20 cellular contexts compared by ENCODE assay signal in genomic region chr22:50319503-50319951, GRCh38. TPM values are rescaled to one million over a fixed set of nuclear protein-coding genes. Genes with fewer than 3 reads are reported as not detected.
A peak's percentile ranks its signal among the peaks of the same experiment; 100 is the strongest.
DNase-seq lines count a peak whose midpoint lies in the region; ATAC-seq, FAIRE-seq and TF ChIP-seq lines count a peak whose summit lies in the region.
"Had no signal": no experiment of that assay in that cellular context is flagged by ENCODE, and none has a peak within 500 bp of the region (broad histone marks: within the 10 kb centered on the region; RNA-seq: fewer than 3 reads in every experiment).

No MANE protein-coding gene starts in this region.

- H3K27me3 Mint-ChIP-seq in MCF 10A (ENCODE audit: insufficient read depth, unreplicated experiment), result no peaks in the 10 kb centered on the region

- no peak overlapping the region for H2AFZ ChIP-seq in K562 (ENCODE audit: low read depth, low read length)

- CTCF ChIA-PET in K562 (lab: Yijun Ruan, JAX; ENCODE audit: low intra/inter-chr PET ratio) (no interaction called here), MCF 10A (lab: Yijun Ruan, JAX) (no interaction called here)

- H3K36me3 Mint-ChIP-seq in MCF 10A (ENCODE audit: insufficient read depth, unreplicated experiment), result no peaks in the 10 kb centered on the region
- H3K36me3 Mint-ChIP-seq: CD8-positive, alpha-beta T cell had no signal

- H3K27ac ChIP-seq in K562 (ENCODE audit: extremely low read depth, low read depth, low read length) (peak overlapping the region; percentile 69; the same call in 2 of the 3 replicates), spleen (no peak overlapping the region)
- H3K27ac ChIP-seq: SK-N-MC had no signal

- H3K9me3 Mint-ChIP-seq in MCF 10A (ENCODE audit: unreplicated experiment), result no peaks in the 10 kb centered on the region
- H3K9me3 Mint-ChIP-seq: CD8-positive, alpha-beta T cell; HFFc6 had no signal

- ATAC-seq in K562, result no peak; the same call in 2 of the 3 replicates
- ATAC-seq: CD8-positive, alpha-beta T cell; GM12878; Right ventricle myocardium inferior had no signal

- DNase-seq in GM13976 (ENCODE audit: low spot score) (peak; percentile 22), K562 (ENCODE audit: extremely low read depth in 1 of 4, low spot score in 3 of 4) (no peak), spleen (peak; percentile 78), DMS79 treated with DMSO at 0.1 percent for 48 hours (lab: John Stamatoyannopoulos, UW) (no peak), MCF 10A (ENCODE audit: unreplicated experiment) (no peak), RPMI8226 (no peak)
- DNase-seq: CD8-positive, alpha-beta T cell; DMS79; HFFc6; MG63; NCI-H1092; NCI-H146; NCI-H2081; NCI-H774 had no signal

- H3K79me2 ChIP-seq in K562 (ENCODE audit: control insufficient read depth, insufficient read depth, low read length), result no peaks in the 10 kb centered on the region

- TF ChIP-seq POLR2A in K562 (conservative IDR thresholded peaks at IDR 0.05), result no peak
- TF ChIP-seq POLR2A in spleen (IDR thresholded peaks at IDR 0.05), result no peak

- in situ Hi-C loops in GM13976 (cut with MboI; ENCODE audit: low sequenced_read_pairs, unreplicated experiment) (no loop called here), K562 (cut with MboI) (no loop called here)

- no peak overlapping the region for H3K27ac Mint-ChIP-seq in MCF 10A (ENCODE audit: low read depth, unreplicated experiment)
- H3K27ac Mint-ChIP-seq: CD8-positive, alpha-beta T cell; HFFc6 had no signal

- TF ChIP-seq RAD21 in K562 (CRISPR knock-in tag; conservative IDR thresholded peaks at IDR 0.05 in 1 of 2, IDR thresholded peaks at IDR 0.05 in 1 of 2), result no peak

- BruUV-seq in K562 (replicated peaks; lab: Mats Ljungman, UMichigan) (no TSS peak), MCF 10A (replicated peaks; lab: Mats Ljungman, UMichigan) (no TSS peak)

- TF ChIP-seq CTCF in GM13976 (IDR thresholded peaks at IDR 0.05; ENCODE audit: borderline replicate concordance, control extremely low read depth, extremely low read depth, insufficient read depth, missing control alignments) (no peak), K562 (IDR thresholded peaks at IDR 0.05 in 2 of 3, conservative IDR thresholded peaks at IDR 0.05 in 1 of 3; ENCODE audit: insufficient read depth in 2 of 3, low read depth in 1 of 3, low read length in 3 of 3) (no peak), spleen (IDR thresholded peaks at IDR 0.05 in 8 of 11, conservative IDR thresholded peaks at IDR 0.05 in 3 of 11) (no peak), MCF 10A (IDR thresholded peaks at IDR 0.05; ENCODE audit: unreplicated experiment) (no peak)

- H3K27me3 ChIP-seq in K562 (ENCODE audit: control insufficient read depth in 2 of 2, insufficient read depth in 2 of 2, low read length in 2 of 2), result no peaks in the 10 kb centered on the region
- H3K27me3 ChIP-seq in spleen (replicated peaks in 1 of 7), result no peaks in the 10 kb centered on the region
- H3K27me3 ChIP-seq: MG63 had no signal

- H3K4me2 ChIP-seq in K562 (ENCODE audit: insufficient read depth, low read length), result peak overlapping the region; percentile 74; the same call in 1 of the 2 replicates

- no peak for FAIRE-seq in K562 (lab: Jason Lieb, UNC)
- FAIRE-seq: D721Med, G401.6, GM12878, H1 had no signal

- WGBS in K562 (ENCODE audit: insufficient coverage, low coverage, missing lambda C conversion rate), result 87% methylated on average over 7 of the region's 15 CpGs
- 87 to 97% (median 91%) methylated on average over 7 to 15 of the region's 15 CpGs for WGBS in spleen, 5 donors

- H3K4me3 ChIP-seq in K562 (no peak overlapping the region), spleen (no peak overlapping the region)
- H3K4me3 ChIP-seq: GM12878, MG63, SK-N-MC had no signal

- no peaks in the 10 kb centered on the region for H3K9me3 ChIP-seq in K562 (replicated peaks; ENCODE audit: control insufficient read depth, insufficient read depth, low read depth, low read length)
- H3K9me3 ChIP-seq in spleen, result no peaks in the 10 kb centered on the region
- H3K9me3 ChIP-seq: MG63 had no signal

- H3K9me1 ChIP-seq in K562 (ENCODE audit: control insufficient read depth, insufficient read depth, low read length), result no peaks in the 10 kb centered on the region

- intact Hi-C loops in K562 (cut with micrococcal nuclease), result no loop called here
- intact Hi-C loops in spleen (cut with DNase I; ENCODE audit: low total_unique reads), result no loop called here
- intact Hi-C loops in MCF 10A (cut with micrococcal nuclease), result no loop called here

- H3K36me3 ChIP-seq in K562 (ENCODE audit: control insufficient read depth, insufficient read depth, low read length), result no peaks in the 10 kb centered on the region
- H3K36me3 ChIP-seq in spleen, result no peaks in the 10 kb centered on the region
- H3K36me3 ChIP-seq: MG63 had no signal

- H3K4me3 Mint-ChIP-seq in MCF 10A (ENCODE audit: unreplicated experiment), result no peak overlapping the region
- H3K4me3 Mint-ChIP-seq: CD8-positive, alpha-beta T cell; HFFc6 had no signal

- POLR2A ChIA-PET in K562 (lab: Yijun Ruan, JAX) (interaction anchor here (1.1 kb wide), 1 partner anchor 10 kb away, joined by 3 read pairs; no protein-coding TSS in a partner anchor), MCF 10A (lab: Yijun Ruan, JAX) (interaction anchor here (0.6 kb wide), 1 partner anchor 12 kb away, joined by 3 read pairs; the partner anchor contains the start of gene PLXNB2)

- peaks cover 24 to 59% of the 10 kb centered on the region in 2 experiments; a peak in 4 of 5 replicates for H3K4me1 ChIP-seq in K562 (replicated peaks in 1 of 2; ENCODE audit: control insufficient read depth in 2 of 2, insufficient read depth in 2 of 2, low read length in 2 of 2)
- H3K4me1 ChIP-seq in spleen, result peaks cover 7 to 40% (median 18%) of the 10 kb centered on the region in 6 donors

- peaks cover under 1% of the 10 kb centered on the region for H3K4me1 Mint-ChIP-seq in MCF 10A (ENCODE audit: insufficient read depth, unreplicated experiment)

- 0 out of 4 replicates have a peak overlapping the region, but pooled peaks have one; percentile 25 to 52 for H3K9ac ChIP-seq in K562 (ENCODE audit: insufficient read depth in 1 of 2, low read depth in 2 of 2, low read length in 2 of 2)

- TF ChIP-seq EP300 in K562 (IDR thresholded peaks at IDR 0.05; ENCODE audit: low read length), result no peak

- H4K20me1 ChIP-seq in K562 (replicated peaks; ENCODE audit: control insufficient read depth, insufficient read depth, low read length), result no peaks in the 10 kb centered on the region

RNA-seq across cellular contexts. Expression of gene DENND6B, which starts 7.3 kb away (rescaled TPM):
- 6.5 and 21.7 TPM in 2 replicates for total RNA-seq in K562 (2011; cell fraction: chromatin; rRNA removed; ENCODE audit: low replicate concordance)
- 12.5 and 13.4 TPM in 2 replicates for total RNA-seq in K562 (2011; cell fraction: nucleolus; rRNA removed)
- total RNA-seq in K562 (2011; cell fraction: nucleoplasm; rRNA removed), result 8.5 and 9.8 TPM in 2 replicates
- total RNA-seq in K562 (2014; rRNA removed) (1.5 and 2.3 TPM in 2 replicates), K562 (2014; rRNA removed; fragmentation: Illumina TruSeq; extraction: Trizol) (0.26 and 0.29 TPM in 2 replicates), K562 (2015; rRNA removed; fragmentation: Illumina TruSeq; extraction: Trizol) (0.83 TPM in 2 replicates), K562 (2021) (3.1 and 3.2 TPM in 2 replicates), spleen (1 to 10 TPM; 4.5 to 8.9 (median 6.0) TPM), MCF 10A (2022) (4.0 and 5.5 TPM in 2 replicates)
- polyA plus RNA-seq in K562 (2011; rRNA removed) (2.0 and 3.4 TPM in 2 replicates), K562 (2014; fragmentation: Illumina TruSeq; extraction: Trizol) (1.7 and 2.0 TPM in 2 replicates), K562 (2014; fragmentation: Nextera tagmentation; extraction: Ambion mirVana) (under 1 TPM; 0.07 to 0.31 TPM), K562 (2014; rRNA removed) (3.1 and 3.7 TPM in 2 replicates), spleen (10 to 100 TPM in 1 of 3 donors, 1 to 10 TPM in 2; 6.4 to 10.4 (median 9.9) TPM)
- polyA plus RNA-seq in K562 (2011; cell fraction: cytosol; rRNA removed), result 2.9 and 5.9 TPM in 2 replicates
- 18.3 and 38.3 TPM in 2 replicates for polyA plus RNA-seq in K562 (2011; cell fraction: nucleus; rRNA removed)
- 2.7 and 5.8 TPM in 2 replicates for polyA plus RNA-seq in K562 (2012)
- 0.48 and 0.84 TPM in 2 replicates for polyA minus RNA-seq in K562 (2011; rRNA and poly(A)+ RNA removed)
- polyA minus RNA-seq in K562 (2011; cell fraction: cytosol; rRNA and poly(A)+ RNA removed), result 1.8 and 3.2 TPM in 2 replicates
- 2.6 and 3.8 TPM in 2 replicates for polyA minus RNA-seq in K562 (2011; cell fraction: nucleus; rRNA and poly(A)+ RNA removed)

RNA-seq across cellular contexts. Expression of gene PLXNB2, which starts 12.1 kb away (rescaled TPM):
- 72.8 and 193 TPM in 2 replicates for total RNA-seq in K562 (2011; cell fraction: chromatin; rRNA removed; ENCODE audit: low replicate concordance)
- total RNA-seq in K562 (2011; cell fraction: nucleolus; rRNA removed), result 120 and 131 TPM in 2 replicates
- total RNA-seq in K562 (2011; cell fraction: nucleoplasm; rRNA removed), result 71.3 and 73.4 TPM in 2 replicates
- 16.9 and 22.7 TPM in 2 replicates for total RNA-seq in K562 (2014; rRNA removed)
- total RNA-seq in K562 (2014; rRNA removed; fragmentation: Illumina TruSeq; extraction: Trizol), result 3.2 and 4.8 TPM in 2 replicates
- total RNA-seq in K562 (2015; rRNA removed; fragmentation: Illumina TruSeq; extraction: Trizol), result 9.9 and 11.3 TPM in 2 replicates
- total RNA-seq in K562 (2021), result 45.1 and 48.0 TPM in 2 replicates
- 17.4 and 26.1 TPM in 2 replicates for polyA plus RNA-seq in K562 (2011; rRNA removed)
- polyA plus RNA-seq in K562 (2011; cell fraction: cytosol; rRNA removed), result 21.9 and 41.4 TPM in 2 replicates
- 101 and 150 TPM in 2 replicates for polyA plus RNA-seq in K562 (2011; cell fraction: nucleus; rRNA removed)
- polyA plus RNA-seq in K562 (2012), result 30.4 and 43.6 TPM in 2 replicates
- polyA plus RNA-seq in K562 (2014; fragmentation: Illumina TruSeq; extraction: Trizol), result 13.6 and 22.0 TPM in 2 replicates
- polyA plus RNA-seq in K562 (2014; fragmentation: Nextera tagmentation; extraction: Ambion mirVana), result under 1 TPM; 0.15 to 0.81 TPM
- polyA plus RNA-seq in K562 (2014; rRNA removed), result 20.7 and 24.6 TPM in 2 replicates
- polyA minus RNA-seq in K562 (2011; rRNA and poly(A)+ RNA removed), result 14.1 and 21.8 TPM in 2 replicates
- polyA minus RNA-seq in K562 (2011; cell fraction: cytosol; rRNA and poly(A)+ RNA removed), result 37.2 and 59.9 TPM in 2 replicates
- polyA minus RNA-seq in K562 (2011; cell fraction: nucleus; rRNA and poly(A)+ RNA removed), result 30.4 and 32.4 TPM in 2 replicates
- 100 to 1,000 TPM; 175 to 382 (median 278) TPM for total RNA-seq in spleen
- 100 to 1,000 TPM in 1 of 3 donors, 10 to 100 TPM in 2; 41.9 to 113 (median 68.3) TPM for polyA plus RNA-seq in spleen
- 199 and 200 TPM in 2 replicates for total RNA-seq in MCF 10A (2022)

RNA-seq across cellular contexts. Expression of gene PPP6R2, which starts 23.6 kb away (rescaled TPM):
- total RNA-seq in K562 (2011; cell fraction: chromatin; rRNA removed; ENCODE audit: low replicate concordance), result 97.0 and 226 TPM in 2 replicates
- 102 and 113 TPM in 2 replicates for total RNA-seq in K562 (2011; cell fraction: nucleolus; rRNA removed)
- total RNA-seq in K562 (2011; cell fraction: nucleoplasm; rRNA removed), result 69.3 and 79.1 TPM in 2 replicates
- total RNA-seq in K562 (2014; rRNA removed), result 33.6 and 45.2 TPM in 2 replicates
- total RNA-seq in K562 (2014; rRNA removed; fragmentation: Illumina TruSeq; extraction: Trizol), result 7.7 and 9.2 TPM in 2 replicates
- 21.4 and 22.1 TPM in 2 replicates for total RNA-seq in K562 (2015; rRNA removed; fragmentation: Illumina TruSeq; extraction: Trizol)
- 35.8 and 39.8 TPM in 2 replicates for total RNA-seq in K562 (2021)
- polyA plus RNA-seq in K562 (2011; rRNA removed), result 24.1 and 33.0 TPM in 2 replicates
- 30.1 and 36.3 TPM in 2 replicates for polyA plus RNA-seq in K562 (2011; cell fraction: cytosol; rRNA removed)
- 112 and 152 TPM in 2 replicates for polyA plus RNA-seq in K562 (2011; cell fraction: nucleus; rRNA removed)
- polyA plus RNA-seq in K562 (2012), result 27.4 and 43.9 TPM in 2 replicates
- polyA plus RNA-seq in K562 (2014; fragmentation: Illumina TruSeq; extraction: Trizol), result 17.9 and 28.4 TPM in 2 replicates
- under 1 TPM; 0.32 to 0.74 TPM for polyA plus RNA-seq in K562 (2014; fragmentation: Nextera tagmentation; extraction: Ambion mirVana)
- polyA plus RNA-seq in K562 (2014; rRNA removed), result 37.5 and 39.3 TPM in 2 replicates
- 17.5 and 21.0 TPM in 2 replicates for polyA minus RNA-seq in K562 (2011; rRNA and poly(A)+ RNA removed)
- polyA minus RNA-seq in K562 (2011; cell fraction: cytosol; rRNA and poly(A)+ RNA removed), result 15.7 and 22.8 TPM in 2 replicates
- 27.3 and 36.0 TPM in 2 replicates for polyA minus RNA-seq in K562 (2011; cell fraction: nucleus; rRNA and poly(A)+ RNA removed)
- 10 to 100 TPM; 54.0 to 76.2 (median 64.7) TPM for total RNA-seq in spleen
- 10 to 100 TPM; 23.6 to 48.7 (median 27.8) TPM for polyA plus RNA-seq in spleen
- 28.4 and 30.1 TPM in 2 replicates for total RNA-seq in MCF 10A (2022)

RNA-seq across cellular contexts. Expression of gene MAPK11, which starts 49.3 kb away (rescaled TPM):
- 6.0 and 15.3 TPM in 2 replicates for total RNA-seq in K562 (2011; cell fraction: chromatin; rRNA removed; ENCODE audit: low replicate concordance)
- total RNA-seq in K562 (2011; cell fraction: nucleolus; rRNA removed), result 11.8 and 12.5 TPM in 2 replicates
- 6.0 and 6.7 TPM in 2 replicates for total RNA-seq in K562 (2011; cell fraction: nucleoplasm; rRNA removed)
- total RNA-seq in K562 (2014; rRNA removed), result 9.6 and 9.8 TPM in 2 replicates
- 1.9 and 2.5 TPM in 2 replicates for total RNA-seq in K562 (2014; rRNA removed; fragmentation: Illumina TruSeq; extraction: Trizol)
- 5.3 and 5.8 TPM in 2 replicates for total RNA-seq in K562 (2015; rRNA removed; fragmentation: Illumina TruSeq; extraction: Trizol)
- total RNA-seq in K562 (2021), result 12.8 and 14.6 TPM in 2 replicates
- 5.1 and 7.0 TPM in 2 replicates for polyA plus RNA-seq in K562 (2011; rRNA removed)
- 5.6 and 12.8 TPM in 2 replicates for polyA plus RNA-seq in K562 (2011; cell fraction: cytosol; rRNA removed)
- polyA plus RNA-seq in K562 (2011; cell fraction: nucleus; rRNA removed), result 39.5 and 60.0 TPM in 2 replicates
- 9.9 and 19.7 TPM in 2 replicates for polyA plus RNA-seq in K562 (2012)
- 5.7 and 7.0 TPM in 2 replicates for polyA plus RNA-seq in K562 (2014; fragmentation: Illumina TruSeq; extraction: Trizol)
- under 1 TPM; 0.06 to 0.10 TPM for polyA plus RNA-seq in K562 (2014; fragmentation: Nextera tagmentation; extraction: Ambion mirVana)
- polyA plus RNA-seq in K562 (2014; rRNA removed), result 10.6 and 11.5 TPM in 2 replicates
- 1.4 and 3.6 TPM in 2 replicates for polyA minus RNA-seq in K562 (2011; rRNA and poly(A)+ RNA removed)
- 5.2 and 6.5 TPM in 2 replicates for polyA minus RNA-seq in K562 (2011; cell fraction: cytosol; rRNA and poly(A)+ RNA removed)
- polyA minus RNA-seq in K562 (2011; cell fraction: nucleus; rRNA and poly(A)+ RNA removed), result 6.1 and 6.3 TPM in 2 replicates
- total RNA-seq in spleen, result 10 to 100 TPM in 3 of 7 donors, 1 to 10 TPM in 4; 5.2 to 20.7 (median 9.3) TPM
- polyA plus RNA-seq in spleen, result 10 to 100 TPM; 10.7 to 25.3 (median 21.0) TPM
- 10.4 and 11.9 TPM in 2 replicates for total RNA-seq in MCF 10A (2022)

RNA-seq across cellular contexts. Expression of gene MAPK12, which starts 58.0 kb away (rescaled TPM):
- 112 and 304 TPM in 2 replicates for total RNA-seq in K562 (2011; cell fraction: chromatin; rRNA removed; ENCODE audit: low replicate concordance)
- total RNA-seq in K562 (2011; cell fraction: nucleolus; rRNA removed), result 207 and 279 TPM in 2 replicates
- total RNA-seq in K562 (2011; cell fraction: nucleoplasm; rRNA removed), result 136 and 144 TPM in 2 replicates
- total RNA-seq in K562 (2014; rRNA removed), result 45.2 and 45.5 TPM in 2 replicates
- total RNA-seq in K562 (2014; rRNA removed; fragmentation: Illumina TruSeq; extraction: Trizol), result 5.7 and 11.1 TPM in 2 replicates
- total RNA-seq in K562 (2015; rRNA removed; fragmentation: Illumina TruSeq; extraction: Trizol), result 32.9 and 33.8 TPM in 2 replicates
- 68.4 and 69.1 TPM in 2 replicates for total RNA-seq in K562 (2021)
- polyA plus RNA-seq in K562 (2011; rRNA removed), result 30.6 and 45.2 TPM in 2 replicates
- 35.5 and 49.4 TPM in 2 replicates for polyA plus RNA-seq in K562 (2011; cell fraction: cytosol; rRNA removed)
- 285 and 430 TPM in 2 replicates for polyA plus RNA-seq in K562 (2011; cell fraction: nucleus; rRNA removed)
- polyA plus RNA-seq in K562 (2012), result 38.8 and 60.9 TPM in 2 replicates
- polyA plus RNA-seq in K562 (2014; fragmentation: Illumina TruSeq; extraction: Trizol), result 32.8 and 35.5 TPM in 2 replicates
- polyA plus RNA-seq in K562 (2014; fragmentation: Nextera tagmentation; extraction: Ambion mirVana), result 1 to 10 TPM in 1 of 2 experiments, under 1 TPM in 1; 0.79 to 4.0 TPM
- polyA plus RNA-seq in K562 (2014; rRNA removed), result 69.4 and 71.5 TPM in 2 replicates
- 12.0 and 15.0 TPM in 2 replicates for polyA minus RNA-seq in K562 (2011; rRNA and poly(A)+ RNA removed)
- 18.3 and 22.3 TPM in 2 replicates for polyA minus RNA-seq in K562 (2011; cell fraction: cytosol; rRNA and poly(A)+ RNA removed)
- polyA minus RNA-seq in K562 (2011; cell fraction: nucleus; rRNA and poly(A)+ RNA removed), result 61.0 and 65.0 TPM in 2 replicates
- 10 to 100 TPM in 2 of 7 donors, 1 to 10 TPM in 5; 3.9 to 11.6 (median 6.4) TPM for total RNA-seq in spleen
- 10 to 100 TPM in 1 of 3 donors, 1 to 10 TPM in 2; 6.9 to 11.0 (median 9.0) TPM for polyA plus RNA-seq in spleen
- total RNA-seq in MCF 10A (2022), result 24.9 and 25.0 TPM in 2 replicates

Comparison
In these comparisons a context has a peak if more than half of its experiments do, and no peak if none do; other contexts are left out.
1. DNase-seq: peak in GM13976 (single experiment) and spleen (single experiment); none in K562 (0 of 4), DMS79 treated with DMSO at 0.1 percent for 48 hours (single experiment), MCF 10A (single experiment) and RPMI8226 (single experiment).